ENCODE assay signal across 8 cellular contexts in genomic region chr17:8435245-8436168, GRCh38. TPM values are rescaled to one million over a fixed set of nuclear protein-coding genes. Genes with fewer than 3 reads are reported as not detected.
DNase-seq lines count a peak whose midpoint lies in the region; ATAC-seq and TF ChIP-seq lines count a peak whose summit lies in the region.

NDEL1 (plus strand) TSS chr17:8435884; CDS start chr17:8444272, 8,388 bp downstream.

- H3K9me3 ChIP-seq in ES-I3 (ENCODE audit: control insufficient read depth, insufficient read depth, low read length) (no peaks in the 10 kb centered on the region), HAP-1 (no peaks in the 10 kb centered on the region), MG63 (no peaks in the 10 kb centered on the region)

- H3K4me1 Mint-ChIP-seq in natural killer cell treated with Interleukin-12 subunit alpha and Interleukin-12 subunit beta and Interleukin-15 and Interleukin-18, amount 100 ng/mL, for 72 hours (ENCODE audit: low read depth in 2 of 2): peaks cover 15 to 25% of the 10 kb centered on the region in 2 donors

- no peaks in the 10 kb centered on the region for H3K27me3 Mint-ChIP-seq in natural killer cell treated with Interleukin-12 subunit alpha and Interleukin-12 subunit beta and Interleukin-15 and Interleukin-18, amount 100 ng/mL, for 72 hours

- no peaks in the 10 kb centered on the region for H3K27me3 ChIP-seq in HAP-1 (ENCODE audit: low read depth)
- no peaks in the 10 kb centered on the region for H3K27me3 ChIP-seq in MG63

- TF ChIP-seq CTCF in fibroblast of pulmonary artery (IDR thresholded peaks at IDR 0.05; ENCODE audit: low read length, missing control alignments): no peak

- no peaks in the 10 kb centered on the region for H3K9me3 Mint-ChIP-seq in natural killer cell treated with Interleukin-12 subunit alpha and Interleukin-12 subunit beta and Interleukin-15 and Interleukin-18, amount 100 ng/mL, for 72 hours

- peaks cover 5% of the 10 kb centered on the region for H3K36me3 Mint-ChIP-seq in natural killer cell treated with Interleukin-12 subunit alpha and Interleukin-12 subunit beta and Interleukin-15 and Interleukin-18, amount 100 ng/mL, for 72 hours

- DNase-seq in HAP-1 (ENCODE audit: low spot score in 2 of 2): peak; percentile 94 to 100
- DNase-seq in MG63: peak; percentile 100
- DNase-seq in SHP77 (lab: John Stamatoyannopoulos, UW): peak; percentile 97 to 99
- peak; percentile 97 for DNase-seq in activated effector memory CD4-positive, alpha-beta T cell treated with Interleukin-2 at 50 U/mL for 16 hours
- DNase-seq in fibroblast of pulmonary artery (ENCODE audit: low read depth): peak; percentile 98
- peak; percentile 99 for DNase-seq in natural killer cell treated with Interleukin-12 subunit alpha and Interleukin-12 subunit beta and Interleukin-15 and Interleukin-18, amount 100 ng/mL, for 72 hours (ENCODE audit: low spot score)
- peak; percentile 99 for DNase-seq in stimulated activated naive CD4-positive, alpha-beta T cell treated with Interleukin-2 at 50 U/mL for 16 hours (lab: John Stamatoyannopoulos, UW)

- H3K4me3 ChIP-seq in HAP-1 (peak within 1 kb of the TSS; percentile 84), MG63 (peak within 1 kb of the TSS; percentile 91), fibroblast of pulmonary artery (replicated peaks; ENCODE audit: low read depth, low read length) (peak within 1 kb of the TSS; percentile 97)

- H3K4me1 ChIP-seq in ES-I3 (ENCODE audit: insufficient read depth, low read length) (peaks cover 3% of the 10 kb centered on the region; the same call in 1 of the 2 replicates), HAP-1 (peaks cover 6% of the 10 kb centered on the region)

- H3K4me3 Mint-ChIP-seq in natural killer cell treated with Interleukin-12 subunit alpha and Interleukin-12 subunit beta and Interleukin-15 and Interleukin-18, amount 100 ng/mL, for 72 hours: peak within 1 kb of the TSS; percentile 93

- H3K9ac ChIP-seq in ES-I3 (ENCODE audit: low read depth, low read length): peak within 1 kb of the TSS; percentile 91

- in situ Hi-C loops in HAP-1 (cut with MboI; ENCODE audit: low sequenced_read_pairs): no loop called here

- no peaks in the 10 kb centered on the region; the same call in 1 of the 2 replicates for H3K36me3 ChIP-seq in ES-I3 (ENCODE audit: insufficient read depth, low read length)
- no peaks in the 10 kb centered on the region; the same call in 1 of the 2 replicates for H3K36me3 ChIP-seq in HAP-1 (replicated peaks)
- H3K36me3 ChIP-seq in MG63: peaks cover 19% of the 10 kb centered on the region

- peak; percentile 98 for ATAC-seq in natural killer cell treated with Interleukin-12 subunit alpha and Interleukin-12 subunit beta and Interleukin-15 and Interleukin-18, amount 100 ng/mL, for 72 hours

- H3K27ac Mint-ChIP-seq in natural killer cell treated with Interleukin-12 subunit alpha and Interleukin-12 subunit beta and Interleukin-15 and Interleukin-18, amount 100 ng/mL, for 72 hours: peak within 1 kb of the TSS; percentile 86 to 98

RNA-seq across cellular contexts. Expression of gene NDEL1, which starts in this region (rescaled TPM):
- total RNA-seq in MG63 (2014; rRNA removed; shearing (Covaris generic); ENCODE audit: low replicate concordance): 41.8 and 125 TPM in 2 replicates
- 100 to 1,000 TPM in 1 of 2 donors, 10 to 100 TPM in 1; 94.9 to 101 TPM for total RNA-seq in natural killer cell treated with Interleukin-12 subunit alpha and Interleukin-12 subunit beta and Interleukin-15 and Interleukin-18, amount 100 ng/mL, for 72 hours

Comparison
In these comparisons a context has a peak if more than half of its experiments do, and no peak if none do; other contexts are left out.
1. Peak in every context shown above with its lines: DNase-seq, ATAC-seq and H3K4me3 ChIP-seq.